8 cellular contexts compared by ENCODE assay signal in genomic region chr2:147045113-147045512, GRCh38.
DNase-seq lines count a peak whose midpoint lies in the region; ATAC-seq lines count a peak whose summit lies in the region.

No MANE protein-coding gene starts in this region.

- intact Hi-C loops in sciatic nerve (cut with DNase I), result no loop called here

- no peaks in the 10 kb centered on the region for H3K4me1 ChIP-seq in NT2/D1 (ENCODE audit: insufficient read depth, insufficient read length)

- no peaks in the 10 kb centered on the region for H3K27me3 ChIP-seq in NT2/D1 (ENCODE audit: insufficient read depth, insufficient read length)

- no peaks in the 10 kb centered on the region for H3K9me3 ChIP-seq in NT2/D1 (ENCODE audit: insufficient read depth, low read length)

- ATAC-seq in HG02623 (IDR thresholded peaks at IDR 0.05; ENCODE audit: unreplicated experiment) (peak; percentile 65), sciatic nerve (no peak)

- H3K9ac ChIP-seq in NT2/D1 (ENCODE audit: insufficient read length, low read depth), result no peak overlapping the region

- DNase-seq in SKM-1 treated with dmso at 0.1 percent for 144 hours (lab: John Stamatoyannopoulos, UW; ENCODE audit: unreplicated experiment) (peak; percentile 32), SKM-1 (lab: John Stamatoyannopoulos, UW; ENCODE audit: unreplicated experiment) (no peak), NT2/D1 (ENCODE audit: low read depth, low spot score) (peak; percentile 61), iPS DF 19.7 (ENCODE audit: low read depth, low spot score) (peak; percentile 33), sciatic nerve (ENCODE audit: low spot score) (no peak)
- DNase-seq in activated effector memory CD4-positive, alpha-beta T cell treated with anti-CD3 and anti-CD28 coated beads, Interleukin-2, amount 50 U/mL, for 16 hours, result peak; percentile 79
- DNase-seq in stimulated activated CD4-positive, alpha-beta T cell treated with anti-CD3 and anti-CD28 coated beads, Interleukin-1b, Interleukin-23, amount 100 ng/mL, for 4 hours (ENCODE audit: low read depth in 2 of 2), result peak; percentile 25 to 35

- no peak overlapping the region for H3K4me3 ChIP-seq in NT2/D1 (ENCODE audit: insufficient read length, low read depth)

- H3K36me3 ChIP-seq in NT2/D1 (ENCODE audit: insufficient read depth, insufficient read length, low read length), result no peaks in the 10 kb centered on the region

Comparison
In these comparisons a context has a peak if more than half of its experiments do, and no peak if none do; other contexts are left out.
1. DNase-seq: peak in SKM-1 treated with dmso at 0.1 percent for 144 hours (single experiment), NT2/D1 (single experiment), activated effector memory CD4-positive, alpha-beta T cell treated with anti-CD3 and anti-CD28 coated beads, Interleukin-2, amount 50 U/mL, for 16 hours (single experiment), iPS DF 19.7 (single experiment) and stimulated activated CD4-positive, alpha-beta T cell treated with anti-CD3 and anti-CD28 coated beads, Interleukin-1b, Interleukin-23, amount 100 ng/mL, for 4 hours (2 of 2); none in SKM-1 (single experiment) and sciatic nerve (single experiment).